9 cellular contexts compared by ENCODE assay signal in genomic region chr22:27881404-27881803, GRCh38. TPM values are rescaled to one million over a fixed set of nuclear protein-coding genes. Genes with fewer than 3 reads are reported as not detected.
DNase-seq lines count a peak whose midpoint lies in the region; ATAC-seq, FAIRE-seq and TF ChIP-seq lines count a peak whose summit lies in the region.
"Had no signal": no experiment of that assay in that cellular context is flagged by ENCODE, and none has a peak within 500 bp of the region (broad histone marks: within the 10 kb centered on the region; RNA-seq: fewer than 3 reads in every experiment).

No MANE protein-coding gene starts in this region.

- H3K4me1 ChIP-seq in OCI-LY3 (ENCODE audit: low read length): peaks cover 74% of the 10 kb centered on the region
- H3K4me1 ChIP-seq in endothelial cell of umbilical vein (ENCODE audit: control insufficient read depth, extremely low read depth, insufficient read depth, low read length): peaks cover 20% of the 10 kb centered on the region
- peaks cover 3 to 11% of the 10 kb centered on the region in 2 donors for H3K4me1 ChIP-seq in kidney (ENCODE audit: control insufficient read depth in 1 of 2, insufficient read depth in 1 of 2, low read depth in 1 of 2, low read length in 2 of 2)

- peaks cover 85% of the 10 kb centered on the region for H3K79me2 ChIP-seq in OCI-LY3 (ENCODE audit: low read length)
- H3K79me2 ChIP-seq in endothelial cell of umbilical vein (ENCODE audit: control insufficient read depth, insufficient read depth, low read length): peaks cover 66% of the 10 kb centered on the region

- DNase-seq in endothelial cell of umbilical vein (ENCODE audit: low read depth, low spot score) (peak; percentile 34), medulla oblongata (ENCODE audit: extremely low spot score) (peak; percentile 92), substantia nigra (lab: John Stamatoyannopoulos, UW) (peak in 42 of 49 donors; percentile 5 to 82 (median 49)), kidney (no peak)
- DNase-seq in effector CD4-positive, alpha-beta T cell: no peak
- DNase-seq in activated T-cell treated with anti-CD3 and anti-CD28 coated beads, Interleukin-2, amount 50 U/mL, for 4 hours: no peak
- DNase-seq: activated T-cell treated with anti-CD3 and anti-CD28 coated beads for 4 hours had no signal

- H3K27me3 ChIP-seq in OCI-LY3 (ENCODE audit: low read depth, low read length): no peaks in the 10 kb centered on the region
- H3K27me3 ChIP-seq in endothelial cell of umbilical vein (ENCODE audit: control insufficient read depth in 2 of 2, insufficient read depth in 2 of 2, low read length in 2 of 2): no peaks in the 10 kb centered on the region

- H3K27ac ChIP-seq in OCI-LY3 (ENCODE audit: low read length) (peak overlapping the region; percentile 38), endothelial cell of umbilical vein (ENCODE audit: insufficient read depth, low read depth, low read length) (peak overlapping the region; percentile 22), substantia nigra (ENCODE audit: low read depth, low read length, poor library complexity, severe bottlenecking) (peak overlapping the region; percentile 28), kidney (ENCODE audit: low read depth in 2 of 2, low read length in 2 of 2) (no peak overlapping the region)

- no peaks in the 10 kb centered on the region for H3K9me3 Mint-ChIP-seq in activated T-cell treated with anti-CD3 and anti-CD28 coated beads, Interleukin-2, amount 50 U/mL, for 4 hours

- H3K4me3 Mint-ChIP-seq in activated T-cell treated with anti-CD3 and anti-CD28 coated beads, Interleukin-2, amount 50 U/mL, for 4 hours: no peak overlapping the region

- H3K9me3 ChIP-seq in OCI-LY3 (ENCODE audit: insufficient read depth, low read length): no peaks in the 10 kb centered on the region
- no peaks in the 10 kb centered on the region for H3K9me3 ChIP-seq in endothelial cell of umbilical vein (replicated peaks; ENCODE audit: control insufficient read depth, insufficient read depth, low read length)
- no peaks in the 10 kb centered on the region for H3K9me3 ChIP-seq in kidney (ENCODE audit: control insufficient read depth in 1 of 2, low read length in 2 of 2)

- FAIRE-seq in endothelial cell of umbilical vein (lab: Jason Lieb, UNC) (no peak), kidney (lab: Jason Lieb, UNC) (no peak)

- CTCF ChIA-PET in endothelial cell of umbilical vein (lab: Charles Lee): interaction anchor here (0.7 to 3.9 kb wide), 25 partner anchors 9 to 1202 kb away, joined by 3 to 51 read pairs (median 3); partner anchors contain the start of gene PITPNB

- peaks cover 16% of the 10 kb centered on the region for H3K36me3 Mint-ChIP-seq in activated T-cell treated with anti-CD3 and anti-CD28 coated beads, Interleukin-2, amount 50 U/mL, for 4 hours (ENCODE audit: insufficient read depth)

- no peak for ATAC-seq in HG02798 (IDR thresholded peaks at IDR 0.05; ENCODE audit: poor library complexity, unreplicated experiment)
- no peak for ATAC-seq in activated T-cell treated with anti-CD3 and anti-CD28 coated beads, Interleukin-2, amount 50 U/mL, for 4 hours

- dilution Hi-C loops in endothelial cell of umbilical vein (cut with MboI; ENCODE audit: extremely low pct_ligation_motif_present, low sequenced_read_pairs): no loop called here

- H3K9ac ChIP-seq in OCI-LY3 (ENCODE audit: low read length) (0 out of 2 replicates have a peak overlapping the region, but pooled peaks have one; percentile 9), endothelial cell of umbilical vein (replicated peaks; ENCODE audit: extremely low read depth, insufficient read depth, low read length) (no peak overlapping the region), kidney (ENCODE audit: low read length in 2 of 2) (no peak overlapping the region)

- H3K27me3 Mint-ChIP-seq in activated T-cell treated with anti-CD3 and anti-CD28 coated beads, Interleukin-2, amount 50 U/mL, for 4 hours (ENCODE audit: low read depth): no peaks in the 10 kb centered on the region

- H3K4me3 ChIP-seq in OCI-LY3 (ENCODE audit: low read length): no peak overlapping the region
- no peak overlapping the region for H3K4me3 ChIP-seq in endothelial cell of umbilical vein (replicated peaks in 1 of 3; ENCODE audit: insufficient read depth in 1 of 3, low read depth in 1 of 3, low read length in 3 of 3)
- no peak overlapping the region for H3K4me3 ChIP-seq in kidney (ENCODE audit: low read length in 2 of 2)

- no peak for TF ChIP-seq POLR2A in endothelial cell of umbilical vein (IDR thresholded peaks at IDR 0.05; ENCODE audit: low read depth, low read length)

- POLR2A ChIA-PET in endothelial cell of umbilical vein (lab: Charles Lee): no interaction called here

- no peak for TF ChIP-seq CTCF in OCI-LY3 (IDR thresholded peaks at IDR 0.05; ENCODE audit: low read depth, low read length)
- no peak for TF ChIP-seq CTCF in endothelial cell of umbilical vein (IDR thresholded peaks at IDR 0.05; ENCODE audit: extremely low read depth in 1 of 2, insufficient read depth in 1 of 2, low read depth in 1 of 2, low read length in 2 of 2)
- TF ChIP-seq CTCF in kidney (IDR thresholded peaks at IDR 0.05; ENCODE audit: borderline replicate concordance, extremely low read depth, insufficient read depth): no peak

- H3K4me1 Mint-ChIP-seq in activated T-cell treated with anti-CD3 and anti-CD28 coated beads, Interleukin-2, amount 50 U/mL, for 4 hours (ENCODE audit: low read depth): peaks cover 23% of the 10 kb centered on the region

- intact Hi-C loops in endothelial cell of umbilical vein (cut with micrococcal nuclease) (loop anchor here (2.0 to 10.0 kb wide), 2 partner anchors 713 to 1125 kb away; no protein-coding TSS in a partner anchor), kidney (cut with DNase I) (loop anchor here (5.0 kb wide), 1 partner anchor 131 kb away; no protein-coding TSS in a partner anchor)

- H2AFZ ChIP-seq in OCI-LY3 (ENCODE audit: low read depth, low read length) (no peak overlapping the region), endothelial cell of umbilical vein (ENCODE audit: low read depth, low read length) (no peak overlapping the region)

- H3K9me1 ChIP-seq in endothelial cell of umbilical vein (replicated peaks; ENCODE audit: control insufficient read depth, extremely low read depth, insufficient read depth, low read length): no peaks in the 10 kb centered on the region

- H3K4me2 ChIP-seq in OCI-LY3 (ENCODE audit: low read length) (no peak overlapping the region), endothelial cell of umbilical vein (ENCODE audit: insufficient read depth, low read length) (no peak overlapping the region)

- H4K20me1 ChIP-seq in OCI-LY3 (ENCODE audit: insufficient read depth, low read length): peaks cover 45% of the 10 kb centered on the region
- H4K20me1 ChIP-seq in endothelial cell of umbilical vein (replicated peaks; ENCODE audit: control insufficient read depth, extremely low read depth, insufficient read depth, low read length): peaks cover 5% of the 10 kb centered on the region

- BruUV-seq in endothelial cell of umbilical vein (replicated peaks; lab: Mats Ljungman, UMichigan): no TSS peak

- peaks cover 40% of the 10 kb centered on the region for H3K36me3 ChIP-seq in OCI-LY3 (replicated peaks; ENCODE audit: low read depth, low read length)
- H3K36me3 ChIP-seq in endothelial cell of umbilical vein (ENCODE audit: control insufficient read depth in 2 of 2, extremely low read depth in 1 of 2, insufficient read depth in 2 of 2, low read length in 2 of 2): peaks cover 8 to 19% of the 10 kb centered on the region in 2 experiments
- peaks cover 0 to 3% of the 10 kb centered on the region in 2 donors for H3K36me3 ChIP-seq in kidney (ENCODE audit: control insufficient read depth in 1 of 2, insufficient read depth in 2 of 2, low read length in 2 of 2)

TF ChIP-seq in endothelial cell of umbilical vein, 7 proteins besides CTCF, POLR2A, EP300 and RAD21:
- no peak for TF ChIP-seq JUN (IDR thresholded peaks at IDR 0.05; ENCODE audit: borderline replicate concordance, insufficient read depth, insufficient read length, low read depth)
- no peak for TF ChIP-seq MAX (IDR thresholded peaks at IDR 0.05; ENCODE audit: insufficient read depth, insufficient read length)
- TF ChIP-seq POLR2AphosphoS5 (IDR thresholded peaks at IDR 0.05; ENCODE audit: insufficient read depth, low read depth, low read length): no peak
- TF ChIP-seq GATA2 (IDR thresholded peaks at IDR 0.05; ENCODE audit: insufficient read depth, insufficient read length, low read depth, low read length): no peak
- TF ChIP-seq FOS (IDR thresholded peaks at IDR 0.05; ENCODE audit: borderline replicate concordance, insufficient read depth, low read length): no peak

RNA-seq across cellular contexts. Expression of gene PITPNB, which starts 37.7 kb away (rescaled TPM):
- total RNA-seq in endothelial cell of umbilical vein: 108 and 109 TPM in 2 replicates
- polyA plus RNA-seq in endothelial cell of umbilical vein: 26.3 and 29.7 TPM in 2 replicates
- polyA plus RNA-seq in endothelial cell of umbilical vein (2011; cell fraction: cytosol; rRNA removed): 35.6 and 36.6 TPM in 2 replicates
- 57.1 and 71.9 TPM in 2 replicates for polyA plus RNA-seq in endothelial cell of umbilical vein (2011; cell fraction: nucleus; rRNA removed)
- 65.7 and 80.5 TPM in 2 replicates for polyA plus RNA-seq in endothelial cell of umbilical vein (2012)
- 51.8 and 62.6 TPM in 2 replicates for polyA minus RNA-seq in endothelial cell of umbilical vein
- polyA minus RNA-seq in endothelial cell of umbilical vein (2011; cell fraction: cytosol; rRNA and poly(A)+ RNA removed): 23.5 TPM
- 78.0 and 133 TPM in 2 replicates for polyA minus RNA-seq in endothelial cell of umbilical vein (2011; cell fraction: nucleus; rRNA and poly(A)+ RNA removed)
- 72.0 TPM for total RNA-seq in kidney
- 23.7 TPM for polyA plus RNA-seq in kidney (ENCODE audit: insufficient read depth, low read depth, low replicate concordance)
- 100 to 1,000 TPM; 134 to 151 (median 149) TPM for total RNA-seq in activated T-cell treated with anti-CD3 and anti-CD28 coated beads, Interleukin-2, amount 50 U/mL, for 4 hours

Comparison
In these comparisons a context has a peak if more than half of its experiments do, and no peak if none do; other contexts are left out.
1. H3K27ac ChIP-seq: peak in OCI-LY3 (single experiment), endothelial cell of umbilical vein (single experiment) and substantia nigra (single experiment); none in kidney (0 of 2).
2. DNase-seq: peak in endothelial cell of umbilical vein (single experiment), medulla oblongata (single experiment) and substantia nigra (42 of 49); none in effector CD4-positive, alpha-beta T cell (single experiment), kidney (single experiment) and activated T-cell treated with anti-CD3 and anti-CD28 coated beads, Interleukin-2, amount 50 U/mL, for 4 hours (single experiment).